Comparison of ENCODE assay signal across 31 cellular contexts in genomic region chr4:162347492-162348213, GRCh38.
DNase-seq lines count a peak whose midpoint lies in the region; ATAC-seq, FAIRE-seq and TF ChIP-seq lines count a peak whose summit lies in the region.
"Had no signal": no experiment of that assay in that cellular context is flagged by ENCODE, and none has a peak within 500 bp of the region (broad histone marks: within the 10 kb centered on the region; RNA-seq: fewer than 3 reads in every experiment).

No MANE protein-coding gene starts in this region.

- dilution Hi-C loops in endothelial cell of umbilical vein (cut with MboI; ENCODE audit: extremely low pct_ligation_motif_present, low sequenced_read_pairs), result no loop called here

- no peak for TF ChIP-seq RAD21 in SK-N-SH (IDR thresholded peaks at IDR 0.05; ENCODE audit: low read length)

- no peaks in the 10 kb centered on the region for H3K36me3 ChIP-seq in SK-N-SH (replicated peaks in 1 of 2; ENCODE audit: control insufficient read depth in 1 of 2, insufficient read depth in 2 of 2, low read length in 1 of 2)
- no peaks in the 10 kb centered on the region for H3K36me3 ChIP-seq in endothelial cell of umbilical vein (ENCODE audit: control insufficient read depth in 2 of 2, extremely low read depth in 1 of 2, insufficient read depth in 2 of 2, low read length in 2 of 2)
- H3K36me3 ChIP-seq: esophagus muscularis mucosa, neural progenitor cell, uterus had no signal

- H3K9me3 Mint-ChIP-seq in activated naive CD4-positive, alpha-beta T cell treated with anti-CD3 and anti-CD28 coated beads for 36 hours, result peaks cover 1% of the 10 kb centered on the region
- H3K9me3 Mint-ChIP-seq: activated CD4-positive, alpha-beta T cell treated with anti-CD3 and anti-CD28 coated beads, Interleukin-2, amount 10 ng/mL, durations not matched to agents 7 days and 5 days; neural progenitor cell had no signal

- H3K9me1 ChIP-seq in endothelial cell of umbilical vein (replicated peaks; ENCODE audit: control insufficient read depth, extremely low read depth, insufficient read depth, low read length), result no peaks in the 10 kb centered on the region

- H2AFZ ChIP-seq in SK-N-SH (ENCODE audit: low read depth) (no peak overlapping the region), endothelial cell of umbilical vein (ENCODE audit: low read depth, low read length) (no peak overlapping the region)
- H2AFZ ChIP-seq: GM23248, neural progenitor cell had no signal

- DNase-seq in SK-N-SH (peak; percentile 7), NCI-H2171 (lab: John Stamatoyannopoulos, UW) (peak; percentile 35), endothelial cell of umbilical vein (ENCODE audit: low read depth, low spot score) (peak; percentile 5), superior temporal gyrus (ENCODE audit: extremely low spot score) (peak; percentile 45), AG08395 (ENCODE audit: low spot score) (no peak), NOMO-1 treated with DMSO at 0.1 percent for 48 hours (lab: John Stamatoyannopoulos, UW; ENCODE audit: unreplicated experiment) (no peak)
- DNase-seq in activated naive CD4-positive, alpha-beta T cell treated with anti-CD3 and anti-CD28 coated beads for 36 hours, result no peak
- DNase-seq: ACHN; activated CD4-positive, alpha-beta T cell treated with anti-CD3 and anti-CD28 coated beads, Interleukin-2, amount 10 ng/mL, durations not matched to agents 7 days and 5 days; activated naive CD8-positive, alpha-beta T cell treated with anti-CD3 and anti-CD28 coated beads, Interleukin-2, amount 10 ng/mL, durations not matched to agents 7 days and 5 days; DND-41; effector CD8-positive, alpha-beta T cell; GM23248; Kasumi-1; NCI-H1092 treated with DMSO at 0.1 percent for 48 hours; NCI-H2029; NCI-H526 treated with DMSO at 0.1 percent for 48 hours; PC-3; SIG-M5; uterus had no signal

- no peak for TF ChIP-seq EP300 in SK-N-SH (IDR thresholded peaks at IDR 0.05; ENCODE audit: borderline replicate concordance in 1 of 2, low read depth in 1 of 2, low read length in 1 of 2)

- TF ChIP-seq CTCF in SK-N-SH (IDR thresholded peaks at IDR 0.05) (no peak), endothelial cell of umbilical vein (IDR thresholded peaks at IDR 0.05; ENCODE audit: extremely low read depth in 1 of 2, insufficient read depth in 1 of 2, low read depth in 1 of 2, low read length in 2 of 2) (no peak)

- no peaks in the 10 kb centered on the region for H3K36me3 Mint-ChIP-seq in activated naive CD4-positive, alpha-beta T cell treated with anti-CD3 and anti-CD28 coated beads for 36 hours (ENCODE audit: low read depth)
- H3K36me3 Mint-ChIP-seq: activated naive CD8-positive, alpha-beta T cell treated with anti-CD3 and anti-CD28 coated beads, Interleukin-2, amount 10 ng/mL, durations not matched to agents 7 days and 5 days; CD14-positive monocyte; neural progenitor cell had no signal

- no peaks in the 10 kb centered on the region for H3K27me3 Mint-ChIP-seq in activated naive CD4-positive, alpha-beta T cell treated with anti-CD3 and anti-CD28 coated beads for 36 hours (ENCODE audit: low read depth)
- H3K27me3 Mint-ChIP-seq: activated CD4-positive, alpha-beta T cell treated with anti-CD3 and anti-CD28 coated beads, Interleukin-2, amount 10 ng/mL, durations not matched to agents 7 days and 5 days; activated naive CD8-positive, alpha-beta T cell treated with anti-CD3 and anti-CD28 coated beads, Interleukin-2, amount 10 ng/mL, durations not matched to agents 7 days and 5 days; activated T-helper 17 cell treated with anti-CD3 and anti-CD28 coated beads, Interleukin-2, amount 50 U/mL, for 72 hours; progenitor cell of endocrine pancreas had no signal

- no peak for FAIRE-seq in endothelial cell of umbilical vein (lab: Jason Lieb, UNC)
- FAIRE-seq: frontal cortex, GM12892, keratinocyte had no signal

- intact Hi-C loops in endothelial cell of umbilical vein (cut with micrococcal nuclease), result loop anchor here (1.0 kb wide), 1 partner anchor 7 kb away; no protein-coding TSS in a partner anchor
- intact Hi-C loops in activated naive CD4-positive, alpha-beta T cell treated with anti-CD3 and anti-CD28 coated beads for 36 hours (cut with micrococcal nuclease), result no loop called here

- H3K9ac ChIP-seq in SK-N-SH (no peak overlapping the region), endothelial cell of umbilical vein (replicated peaks; ENCODE audit: extremely low read depth, insufficient read depth, low read length) (no peak overlapping the region)
- H3K9ac ChIP-seq: GM23248, neural progenitor cell had no signal

- no peak for TF ChIP-seq POLR2A in endothelial cell of umbilical vein (IDR thresholded peaks at IDR 0.05; ENCODE audit: low read depth, low read length)

- no peaks in the 10 kb centered on the region for H3K9me3 ChIP-seq in SK-N-SH
- H3K9me3 ChIP-seq in endothelial cell of umbilical vein (replicated peaks; ENCODE audit: control insufficient read depth, insufficient read depth, low read length), result no peaks in the 10 kb centered on the region
- H3K9me3 ChIP-seq: esophagus muscularis mucosa, uterus had no signal

- CTCF ChIA-PET in SK-N-SH (lab: Yijun Ruan, JAX), result no interaction called here
- CTCF ChIA-PET in endothelial cell of umbilical vein (lab: Charles Lee), result no interaction called here
- CTCF ChIA-PET in activated naive CD4-positive, alpha-beta T cell treated with anti-CD3 and anti-CD28 coated beads for 36 hours (lab: Charles Lee), result no interaction called here

- H3K27me3 ChIP-seq in SK-N-SH (ENCODE audit: insufficient read depth) (no peaks in the 10 kb centered on the region), endothelial cell of umbilical vein (ENCODE audit: control insufficient read depth in 2 of 2, insufficient read depth in 2 of 2, low read length in 2 of 2) (no peaks in the 10 kb centered on the region)
- H3K27me3 ChIP-seq: esophagus muscularis mucosa, neural progenitor cell, uterus had no signal

- no peak for ATAC-seq in SK-N-SH treated with all-trans-retinoic acid at 6 μM for 48 hours
- ATAC-seq: activated T-helper 17 cell treated with anti-CD3 and anti-CD28 coated beads, Interleukin-2, amount 50 U/mL, for 72 hours; PC-3 had no signal

- H3F3A ChIP-seq in SK-N-SH (replicated peaks; ENCODE audit: insufficient read depth), result no peaks in the 10 kb centered on the region

- no TSS peak for BruUV-seq in endothelial cell of umbilical vein (replicated peaks; lab: Mats Ljungman, UMichigan)

- no peaks in the 10 kb centered on the region for H3K79me2 ChIP-seq in SK-N-SH (ENCODE audit: insufficient read depth)
- no peaks in the 10 kb centered on the region for H3K79me2 ChIP-seq in endothelial cell of umbilical vein (ENCODE audit: control insufficient read depth, insufficient read depth, low read length)

- H3K4me1 ChIP-seq in SK-N-SH (ENCODE audit: control insufficient read depth in 1 of 2, insufficient read depth in 2 of 2, low read depth in 1 of 2, low read length in 1 of 2) (peaks cover 0 to 2% of the 10 kb centered on the region in 2 experiments; a peak in 1 of 4 replicates), endothelial cell of umbilical vein (ENCODE audit: control insufficient read depth, extremely low read depth, insufficient read depth, low read length) (no peaks in the 10 kb centered on the region)
- H3K4me1 ChIP-seq: neural progenitor cell, uterus had no signal

- H3K27ac ChIP-seq in SK-N-SH (ENCODE audit: low read depth in 2 of 2, low read length in 1 of 2), result no peak overlapping the region
- H3K27ac ChIP-seq in endothelial cell of umbilical vein (ENCODE audit: insufficient read depth, low read depth, low read length), result no peak overlapping the region
- H3K27ac ChIP-seq: esophagus muscularis mucosa, GM23248, neural progenitor cell, uterus, VCaP had no signal

- H3K4me3 Mint-ChIP-seq in activated naive CD4-positive, alpha-beta T cell treated with anti-CD3 and anti-CD28 coated beads for 36 hours, result no peak overlapping the region
- H3K4me3 Mint-ChIP-seq: activated CD4-positive, alpha-beta T cell treated with anti-CD3 and anti-CD28 coated beads, Interleukin-2, amount 10 ng/mL, durations not matched to agents 7 days and 5 days; activated naive CD8-positive, alpha-beta T cell treated with anti-CD3 and anti-CD28 coated beads, Interleukin-2, amount 10 ng/mL, durations not matched to agents 7 days and 5 days; activated T-helper 17 cell treated with anti-CD3 and anti-CD28 coated beads, Interleukin-2, amount 50 U/mL, for 72 hours; CD14-positive monocyte; neural progenitor cell; T-helper 1 cell treated with Interleukin-12 subunit alpha and Interleukin-12 subunit beta and Interleukin-4 antibody, amounts not matched to agents 30 μg/mL and 1 μg/mL, for 36 hours had no signal

- H3K4me1 Mint-ChIP-seq in activated naive CD4-positive, alpha-beta T cell treated with anti-CD3 and anti-CD28 coated beads for 36 hours (ENCODE audit: low read depth), result no peaks in the 10 kb centered on the region
- H3K4me1 Mint-ChIP-seq: activated naive CD8-positive, alpha-beta T cell treated with anti-CD3 and anti-CD28 coated beads, Interleukin-2, amount 10 ng/mL, durations not matched to agents 7 days and 5 days; activated T-helper 17 cell treated with anti-CD3 and anti-CD28 coated beads, Interleukin-2, amount 50 U/mL, for 72 hours; CD14-positive monocyte; neural progenitor cell had no signal

- POLR2A ChIA-PET in SK-N-SH (lab: Yijun Ruan, JAX), result no interaction called here
- POLR2A ChIA-PET in endothelial cell of umbilical vein (lab: Charles Lee), result no interaction called here

- H4K20me1 ChIP-seq in SK-N-SH (ENCODE audit: insufficient read depth) (no peaks in the 10 kb centered on the region), endothelial cell of umbilical vein (replicated peaks; ENCODE audit: control insufficient read depth, extremely low read depth, insufficient read depth, low read length) (no peaks in the 10 kb centered on the region)

- no peak overlapping the region for H3K27ac Mint-ChIP-seq in activated naive CD4-positive, alpha-beta T cell treated with anti-CD3 and anti-CD28 coated beads for 36 hours
- H3K27ac Mint-ChIP-seq: activated naive CD8-positive, alpha-beta T cell treated with anti-CD3 and anti-CD28 coated beads, Interleukin-2, amount 10 ng/mL, durations not matched to agents 7 days and 5 days; activated T-helper 17 cell treated with anti-CD3 and anti-CD28 coated beads, Interleukin-2, amount 50 U/mL, for 72 hours; CD14-positive monocyte; neural progenitor cell; progenitor cell of endocrine pancreas; T-helper 1 cell treated with Interleukin-12 subunit alpha and Interleukin-12 subunit beta and Interleukin-4 antibody, amounts not matched to agents 30 μg/mL and 1 μg/mL, for 36 hours had no signal

- H3K4me2 ChIP-seq in SK-N-SH, result no peak overlapping the region
- no peak overlapping the region for H3K4me2 ChIP-seq in endothelial cell of umbilical vein (ENCODE audit: insufficient read depth, low read length)
- H3K4me2 ChIP-seq: neural progenitor cell had no signal

- H3K4me3 ChIP-seq in SK-N-SH (ENCODE audit: low read depth in 2 of 2, low read length in 1 of 2) (no peak overlapping the region), endothelial cell of umbilical vein (replicated peaks in 1 of 3; ENCODE audit: insufficient read depth in 1 of 3, low read depth in 1 of 3, low read length in 3 of 3) (no peak overlapping the region)
- H3K4me3 ChIP-seq: esophagus muscularis mucosa, GM23248, neural progenitor cell, uterus had no signal

- H3K9me2 ChIP-seq in SK-N-SH, result no peaks in the 10 kb centered on the region

- WGBS in SK-N-SH (ENCODE audit: low lambda C conversion rate), result 13% methylated on average over 4 of the region's 4 CpGs

TF ChIP-seq in SK-N-SH treated with all-trans-retinoic acid at 6 μM for 48 hours, 23 proteins besides CTCF, POLR2A, EP300 and RAD21 (continues in another document):
- TF ChIP-seq GLIS3 (CRISPR knock-in tag; IDR thresholded peaks at IDR 0.05), result no peak

Comparison
In these comparisons a context has a peak if more than half of its experiments do, and no peak if none do; other contexts are left out.
1. DNase-seq: peak in SK-N-SH (single experiment), NCI-H2171 (single experiment), endothelial cell of umbilical vein (single experiment) and superior temporal gyrus (single experiment); none in AG08395 (single experiment), activated naive CD4-positive, alpha-beta T cell treated with anti-CD3 and anti-CD28 coated beads for 36 hours (single experiment) and NOMO-1 treated with DMSO at 0.1 percent for 48 hours (single experiment).